In genomic region chr18:13232971-13233565, GRCh38 we compare ENCODE assay signal across 24 cellular contexts. TPM values are rescaled to one million over a fixed set of nuclear protein-coding genes. Genes with fewer than 3 reads are reported as not detected.
A peak's percentile ranks its signal among the peaks of the same experiment; 100 is the strongest.
DNase-seq lines count a peak whose midpoint lies in the region; ATAC-seq and TF ChIP-seq lines count a peak whose summit lies in the region.
"Had no signal": no experiment of that assay in that cellular context is flagged by ENCODE, and none has a peak within 500 bp of the region (broad histone marks: within the 10 kb centered on the region; RNA-seq: fewer than 3 reads in every experiment).

No MANE protein-coding gene starts in this region.

- no peaks in the 10 kb centered on the region for H3K9me3 ChIP-seq in colonic mucosa
- H3K9me3 ChIP-seq in left lung, result no peaks in the 10 kb centered on the region
- H3K9me3 ChIP-seq: A549, esophagus squamous epithelium, SJSA1 had no signal

- no peak overlapping the region for H3K9ac ChIP-seq in colonic mucosa (ENCODE audit: low read depth in 2 of 2, low read length in 2 of 2)

- H3K27me3 ChIP-seq in colonic mucosa (no peaks in the 10 kb centered on the region), left lung (no peaks in the 10 kb centered on the region)
- H3K27me3 ChIP-seq: esophagus squamous epithelium, SJSA1 had no signal

- no peaks in the 10 kb centered on the region for H3K4me1 Mint-ChIP-seq in activated CD8-positive, alpha-beta memory T cell treated with anti-CD3 and anti-CD28 coated beads, Interleukin-2, amount 10 ng/mL, durations not matched to agents 7 days and 5 days

- no peaks in the 10 kb centered on the region for H3K9me3 Mint-ChIP-seq in activated CD8-positive, alpha-beta memory T cell treated with anti-CD3 and anti-CD28 coated beads, Interleukin-2, amount 10 ng/mL, durations not matched to agents 7 days and 5 days (ENCODE audit: low read depth)

- H3K4me3 ChIP-seq in colonic mucosa (no peak overlapping the region), left lung (no peak overlapping the region)
- H3K4me3 ChIP-seq: A549, SJSA1 had no signal

- no peaks in the 10 kb centered on the region for H3K27me3 Mint-ChIP-seq in activated CD8-positive, alpha-beta memory T cell treated with anti-CD3 and anti-CD28 coated beads, Interleukin-2, amount 10 ng/mL, durations not matched to agents 7 days and 5 days
- H3K27me3 Mint-ChIP-seq: activated naive CD8-positive, alpha-beta T cell; progenitor cell of endocrine pancreas had no signal

- peak; percentile 28 for DNase-seq in activated CD8-positive, alpha-beta memory T cell treated with anti-CD3 and anti-CD28 coated beads for 24 hours
- no peak for DNase-seq in activated CD8-positive, alpha-beta memory T cell treated with anti-CD3 and anti-CD28 coated beads, Interleukin-2, amount 10 ng/mL, durations not matched to agents 7 days and 5 days
- peak; percentile 87 for DNase-seq in DMS79 (lab: John Stamatoyannopoulos, UW)
- peak; percentile 10 for DNase-seq in colonic mucosa
- DNase-seq in sciatic nerve (ENCODE audit: low spot score), result peak; percentile 51
- no peak for DNase-seq in CD1c-positive myeloid dendritic cell (ENCODE audit: extremely low spot score)
- DNase-seq in left lung, result no peak
- DNase-seq: activated CD4-positive, alpha-beta T cell treated with anti-CD3 and anti-CD28 coated beads, Interleukin-2, amount 50 U/mL, for 4 hours; activated CD4-positive, CD25-positive, alpha-beta regulatory T cell; AML-193; esophagus squamous epithelium; foreskin melanocyte; GOT3; left colon; NCI-H1694; NCI-H2171 treated with DMSO at 0.1 percent for 48 hours; NCI-H526 treated with DMSO at 0.1 percent for 48 hours; stimulated activated CD4-positive, alpha-beta T cell treated with anti-CD3 and anti-CD28 coated beads, Interleukin-15, amount 100 ng/mL, for 24 hours; stimulated activated naive CD4-positive, alpha-beta T cell had no signal

- H3K36me3 ChIP-seq in colonic mucosa (no peaks in the 10 kb centered on the region), left lung (no peaks in the 10 kb centered on the region)
- H3K36me3 ChIP-seq: esophagus squamous epithelium, SJSA1 had no signal

- CTCF ChIA-PET in activated CD8-positive, alpha-beta memory T cell treated with anti-CD3 and anti-CD28 coated beads, Interleukin-2, amount 10 ng/mL, durations not matched to agents 7 days and 5 days (lab: Charles Lee), result no interaction called here

- H3K36me3 Mint-ChIP-seq in activated CD8-positive, alpha-beta memory T cell treated with anti-CD3 and anti-CD28 coated beads, Interleukin-2, amount 10 ng/mL, durations not matched to agents 7 days and 5 days, result no peaks in the 10 kb centered on the region
- H3K36me3 Mint-ChIP-seq: activated naive CD8-positive, alpha-beta T cell had no signal

- H3K4me1 ChIP-seq in colonic mucosa, result no peaks in the 10 kb centered on the region
- H3K4me1 ChIP-seq in left lung, result peaks cover 0 to 3% of the 10 kb centered on the region in 2 donors
- H3K4me1 ChIP-seq: SJSA1 had no signal

- intact Hi-C loops in colonic mucosa (cut with DNase I), result no loop called here
- intact Hi-C loops in sciatic nerve (cut with DNase I), result no loop called here
- intact Hi-C loops in left lung (cut with DNase I), result no loop called here

- H3K27ac ChIP-seq in colonic mucosa (no peak overlapping the region), left lung (no peak overlapping the region)
- H3K27ac ChIP-seq: A549, esophagus squamous epithelium, SJSA1 had no signal

- TF ChIP-seq CTCF in colonic mucosa (IDR thresholded peaks at IDR 0.05), result no peak
- TF ChIP-seq CTCF in left lung (IDR thresholded peaks at IDR 0.05), result no peak

- ATAC-seq in activated CD8-positive, alpha-beta memory T cell treated with anti-CD3 and anti-CD28 coated beads, Interleukin-2, amount 10 ng/mL, durations not matched to agents 7 days and 5 days, result no peak
- ATAC-seq in sciatic nerve (no peak), HG03139 (IDR thresholded peaks at IDR 0.05; ENCODE audit: unreplicated experiment) (no peak), left lung (no peak)
- ATAC-seq: A549, left colon had no signal

- H3K27ac Mint-ChIP-seq in activated CD8-positive, alpha-beta memory T cell treated with anti-CD3 and anti-CD28 coated beads, Interleukin-2, amount 10 ng/mL, durations not matched to agents 7 days and 5 days, result no peak overlapping the region
- H3K27ac Mint-ChIP-seq: activated naive CD8-positive, alpha-beta T cell; progenitor cell of endocrine pancreas had no signal

- H3K4me3 Mint-ChIP-seq in activated CD8-positive, alpha-beta memory T cell treated with anti-CD3 and anti-CD28 coated beads, Interleukin-2, amount 10 ng/mL, durations not matched to agents 7 days and 5 days, result no peak overlapping the region
- H3K4me3 Mint-ChIP-seq: activated naive CD8-positive, alpha-beta T cell had no signal

RNA-seq across cellular contexts. Expression of gene LDLRAD4, which starts 14.5 kb away (rescaled TPM):
- total RNA-seq in activated CD8-positive, alpha-beta memory T cell treated with anti-CD3 and anti-CD28 coated beads, Interleukin-2, amount 10 ng/mL, durations not matched to agents 7 days and 5 days, result 10 to 100 TPM; 33.9 to 44.5 TPM
- total RNA-seq in colonic mucosa (10 to 100 TPM; 11.7 to 17.0 TPM), sciatic nerve (27.1 TPM), left lung (10 to 100 TPM; 22.6 to 26.6 TPM)

Comparison
In these comparisons a context has a peak if more than half of its experiments do, and no peak if none do; other contexts are left out.
1. DNase-seq: peak in activated CD8-positive, alpha-beta memory T cell treated with anti-CD3 and anti-CD28 coated beads for 24 hours (single experiment), DMS79 (single experiment), colonic mucosa (single experiment) and sciatic nerve (single experiment); none in activated CD8-positive, alpha-beta memory T cell treated with anti-CD3 and anti-CD28 coated beads, Interleukin-2, amount 10 ng/mL, durations not matched to agents 7 days and 5 days (single experiment), CD1c-positive myeloid dendritic cell (single experiment) and left lung (0 of 2).